ENCODE assay signal across 11 cellular contexts in the genomic region with DNA sequence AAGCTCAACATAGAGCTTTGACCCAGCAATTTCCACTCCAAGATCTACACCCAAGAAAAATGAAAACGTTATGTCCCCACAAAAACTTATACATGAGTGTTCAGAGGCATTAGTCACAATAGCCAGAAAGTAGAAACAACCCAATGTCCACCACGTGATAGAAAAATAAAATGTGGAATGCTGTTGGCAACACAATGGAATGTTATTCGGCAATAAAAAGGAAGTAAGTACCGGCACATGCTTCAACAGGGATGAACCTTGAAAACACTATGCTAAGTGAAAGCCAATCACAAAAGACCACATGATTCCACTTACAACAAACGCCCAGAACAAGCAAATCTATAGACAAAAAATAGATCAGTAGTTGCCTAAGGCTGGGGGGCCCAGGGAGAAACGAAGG. TPM values are rescaled to one million over a fixed set of nuclear protein-coding genes. Genes with fewer than 3 reads are reported as not detected.
DNase-seq lines count a peak whose midpoint lies in the region; ATAC-seq and TF ChIP-seq lines count a peak whose summit lies in the region.
"Had no signal": no experiment of that assay in that cellular context is flagged by ENCODE, and none has a peak within 500 bp of the region (broad histone marks: within the 10 kb centered on the region; RNA-seq: fewer than 3 reads in every experiment).

No MANE protein-coding gene starts in this region.

- H3K4me1 Mint-ChIP-seq in activated T-cell treated with anti-CD3 and anti-CD28 coated beads, Interleukin-2, amount 50 U/mL, for 72 hours (ENCODE audit: low read depth): peaks cover 80% of the 10 kb centered on the region
- H3K4me1 Mint-ChIP-seq in stimulated activated naive CD8-positive, alpha-beta T cell treated with anti-CD3 and anti-CD28 coated beads, Interleukin-15, amount 100 ng/mL, for 72 hours: peaks cover 74% of the 10 kb centered on the region

- H3K27ac Mint-ChIP-seq in activated T-cell treated with anti-CD3 and anti-CD28 coated beads, Interleukin-2, amount 50 U/mL, for 72 hours: no peak overlapping the region
- H3K27ac Mint-ChIP-seq in stimulated activated naive CD8-positive, alpha-beta T cell treated with anti-CD3 and anti-CD28 coated beads, Interleukin-15, amount 100 ng/mL, for 72 hours: no peak overlapping the region
- H3K27ac Mint-ChIP-seq: activated CD8-positive, alpha-beta memory T cell treated with anti-CD3 and anti-CD28 coated beads, Interleukin-2, amount 10 ng/mL, durations not matched to agents 7 days and 5 days had no signal

- DNase-seq in activated T-cell treated with anti-CD3 and anti-CD28 coated beads, Interleukin-2, amount 50 U/mL, for 72 hours: no peak
- DNase-seq in activated T-cell treated with anti-CD3 and anti-CD28 coated beads for 4 hours (no peak), SIG-M5 treated with dmso at 0.1 percent for 504 hours (lab: John Stamatoyannopoulos, UW; ENCODE audit: unreplicated experiment) (peak; percentile 70), fibroblast of the aortic adventitia (ENCODE audit: low read depth) (peak; percentile 80), iPS-NIHi7 (ENCODE audit: extremely low spot score) (no peak), tibial artery (no peak)
- DNase-seq in stimulated activated naive CD8-positive, alpha-beta T cell treated with anti-CD3 and anti-CD28 coated beads, Interleukin-15, amount 100 ng/mL, for 72 hours: no peak
- DNase-seq in activated CD8-positive, alpha-beta memory T cell treated with anti-CD3 and anti-CD28 coated beads, Interleukin-2, amount 50 U/mL, for 4 hours: no peak
- DNase-seq: activated CD8-positive, alpha-beta memory T cell treated with anti-CD3 and anti-CD28 coated beads, Interleukin-2, amount 10 ng/mL, durations not matched to agents 7 days and 5 days; posterior cingulate gyrus had no signal

- no peaks in the 10 kb centered on the region for H3K9me3 Mint-ChIP-seq in activated T-cell treated with anti-CD3 and anti-CD28 coated beads, Interleukin-2, amount 50 U/mL, for 72 hours
- H3K9me3 Mint-ChIP-seq in stimulated activated naive CD8-positive, alpha-beta T cell treated with anti-CD3 and anti-CD28 coated beads, Interleukin-15, amount 100 ng/mL, for 72 hours: no peaks in the 10 kb centered on the region

- H3K4me3 ChIP-seq in fibroblast of the aortic adventitia (ENCODE audit: low read depth, low read length): peak overlapping the region; percentile 15
- no peak overlapping the region for H3K4me3 ChIP-seq in tibial artery
- H3K4me3 ChIP-seq: BLaER1 had no signal

- no peaks in the 10 kb centered on the region for H3K36me3 ChIP-seq in tibial artery

- peak overlapping the region; percentile 11 to 68 for H3K4me3 Mint-ChIP-seq in activated T-cell treated with anti-CD3 and anti-CD28 coated beads, Interleukin-2, amount 50 U/mL, for 72 hours
- peak overlapping the region; percentile 23 to 36 for H3K4me3 Mint-ChIP-seq in stimulated activated naive CD8-positive, alpha-beta T cell treated with anti-CD3 and anti-CD28 coated beads, Interleukin-15, amount 100 ng/mL, for 72 hours
- H3K4me3 Mint-ChIP-seq: activated CD8-positive, alpha-beta memory T cell treated with anti-CD3 and anti-CD28 coated beads, Interleukin-2, amount 10 ng/mL, durations not matched to agents 7 days and 5 days had no signal

- no peaks in the 10 kb centered on the region for H3K27me3 ChIP-seq in tibial artery
- H3K27me3 ChIP-seq: BLaER1 had no signal

- intact Hi-C loops in tibial artery (cut with DNase I; ENCODE audit: low total_unique reads): no loop called here

- H3K27ac ChIP-seq in tibial artery: peak overlapping the region in 1 of 2 donors; percentile 25
- H3K27ac ChIP-seq: BLaER1 had no signal

- H3K9me3 ChIP-seq in tibial artery: no peaks in the 10 kb centered on the region

- H3K27me3 Mint-ChIP-seq in activated T-cell treated with anti-CD3 and anti-CD28 coated beads, Interleukin-2, amount 50 U/mL, for 72 hours (ENCODE audit: low read depth): no peaks in the 10 kb centered on the region
- H3K27me3 Mint-ChIP-seq in stimulated activated naive CD8-positive, alpha-beta T cell treated with anti-CD3 and anti-CD28 coated beads, Interleukin-15, amount 100 ng/mL, for 72 hours: no peaks in the 10 kb centered on the region
- H3K27me3 Mint-ChIP-seq: activated CD8-positive, alpha-beta memory T cell treated with anti-CD3 and anti-CD28 coated beads, Interleukin-2, amount 10 ng/mL, durations not matched to agents 7 days and 5 days had no signal

- ATAC-seq in activated T-cell treated with anti-CD3 and anti-CD28 coated beads, Interleukin-2, amount 50 U/mL, for 72 hours (replicated peaks in 1 of 2): no peak
- ATAC-seq in stimulated activated naive CD8-positive, alpha-beta T cell treated with anti-CD3 and anti-CD28 coated beads, Interleukin-15, amount 100 ng/mL, for 72 hours: no peak
- ATAC-seq: activated CD8-positive, alpha-beta memory T cell treated with anti-CD3 and anti-CD28 coated beads, Interleukin-2, amount 10 ng/mL, durations not matched to agents 7 days and 5 days had no signal

- H3K36me3 Mint-ChIP-seq in activated T-cell treated with anti-CD3 and anti-CD28 coated beads, Interleukin-2, amount 50 U/mL, for 72 hours (ENCODE audit: insufficient read depth in 2 of 2): peaks cover 3 to 10% of the 10 kb centered on the region in 2 donors

- TF ChIP-seq CTCF in fibroblast of the aortic adventitia (IDR thresholded peaks at IDR 0.05; ENCODE audit: insufficient read depth, low read length) (no peak), tibial artery (IDR thresholded peaks at IDR 0.05) (no peak)

- peaks cover 0 to 84% (median 39%) of the 10 kb centered on the region in 4 donors for H3K4me1 ChIP-seq in tibial artery

RNA-seq across cellular contexts. Expression of a gene that starts 6.0 kb away (rescaled TPM):
- 10 to 100 TPM; 79.0 to 80.5 TPM for total RNA-seq in activated T-cell treated with anti-CD3 and anti-CD28 coated beads, Interleukin-2, amount 50 U/mL, for 72 hours
- total RNA-seq in fibroblast of the aortic adventitia (ENCODE audit: low replicate concordance): 33.2 and 112 TPM in 2 replicates

Comparison
In these comparisons a context has a peak if more than half of its experiments do, and no peak if none do; other contexts are left out.
1. DNase-seq: peak in SIG-M5 treated with dmso at 0.1 percent for 504 hours (single experiment) and fibroblast of the aortic adventitia (single experiment); none in activated T-cell treated with anti-CD3 and anti-CD28 coated beads, Interleukin-2, amount 50 U/mL, for 72 hours (0 of 2), activated T-cell treated with anti-CD3 and anti-CD28 coated beads for 4 hours (single experiment), stimulated activated naive CD8-positive, alpha-beta T cell treated with anti-CD3 and anti-CD28 coated beads, Interleukin-15, amount 100 ng/mL, for 72 hours (0 of 2), iPS-NIHi7 (single experiment), tibial artery (0 of 2) and activated CD8-positive, alpha-beta memory T cell treated with anti-CD3 and anti-CD28 coated beads, Interleukin-2, amount 50 U/mL, for 4 hours (single experiment).